Comparison of ENCODE assay signal across 1 cellular context in the genomic region with DNA sequence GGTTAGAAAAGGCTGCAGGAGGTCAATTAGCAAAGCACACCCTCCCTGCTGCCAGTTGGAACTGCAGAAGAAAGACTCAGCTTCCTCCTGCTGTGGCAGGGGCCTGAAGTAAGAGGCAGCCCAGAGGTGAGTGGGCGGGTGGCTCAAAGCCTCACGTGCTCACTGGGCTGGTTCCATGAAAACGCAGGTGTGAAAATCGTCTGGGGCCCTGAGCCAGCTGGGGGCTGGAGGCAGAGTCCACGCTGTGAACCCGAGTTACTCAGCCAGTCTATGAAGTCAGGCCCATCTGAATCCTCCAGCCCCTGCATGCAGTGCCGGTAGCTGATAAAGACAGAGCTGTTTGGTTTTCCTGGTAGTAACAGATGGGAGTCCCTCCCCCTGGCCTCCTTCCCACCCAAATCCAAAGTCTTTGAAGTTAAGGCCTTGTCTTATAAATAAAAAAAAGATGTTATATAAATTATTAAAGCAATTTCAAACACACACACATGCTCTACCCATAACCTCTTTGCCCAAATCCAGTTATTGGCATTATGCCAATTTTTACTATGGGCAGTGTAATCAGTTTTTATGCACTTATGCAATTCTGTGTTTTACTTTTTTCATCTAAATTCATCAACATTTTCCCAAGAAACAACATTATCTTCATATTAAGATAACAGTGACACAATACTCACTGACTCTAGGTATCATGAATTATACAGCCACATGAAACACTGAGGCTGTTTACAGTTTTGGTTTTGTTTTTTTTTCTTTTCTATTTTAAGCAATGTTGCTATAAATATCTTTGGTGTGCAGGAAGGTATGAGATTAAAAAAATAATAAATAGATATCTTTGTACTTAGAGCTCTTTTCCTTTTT.
TF ChIP-seq lines count a peak whose summit lies in the region.

No MANE protein-coding gene starts in this region.

TF ChIP-seq in GM12878, 131 proteins besides CTCF, POLR2A, EP300 and RAD21 (continued from another document and continues in another):
- TF ChIP-seq CUX1 (IDR thresholded peaks at IDR 0.05; ENCODE audit: insufficient replicate concordance, low read depth, low read length), result no peak
- no peak for TF ChIP-seq STAT3 (IDR thresholded peaks at IDR 0.05; ENCODE audit: low read depth, low read length)
- no peak for TF ChIP-seq FOS (IDR thresholded peaks at IDR 0.05; ENCODE audit: borderline replicate concordance, extremely low read depth, insufficient read length)
- TF ChIP-seq RAD51 (IDR thresholded peaks at IDR 0.05), result peak; percentile 93
- TF ChIP-seq SPI1 (IDR thresholded peaks at IDR 0.05; ENCODE audit: borderline replicate concordance, insufficient read depth, low read depth, low read length), result no peak
- no peak; the same call in 1 of the 2 replicates for TF ChIP-seq CREM (IDR thresholded peaks at IDR 0.05; ENCODE audit: low read depth)
- 0 out of 2 replicates have a peak, but pooled peaks have one; percentile 57 for TF ChIP-seq CBX5 (IDR thresholded peaks at IDR 0.05; ENCODE audit: low read depth)
- TF ChIP-seq CHD4 (IDR thresholded peaks at IDR 0.05), result no peak
- TF ChIP-seq MXI1 (IDR thresholded peaks at IDR 0.05; ENCODE audit: low read depth, low read length), result peak; percentile 66; the same call in 1 of the 2 replicates
- TF ChIP-seq MYB (IDR thresholded peaks at IDR 0.05; ENCODE audit: borderline replicate concordance, low read depth, low read length), result peak; percentile 31; the same call in 1 of the 2 replicates
- peak; percentile 88 for TF ChIP-seq USF1 (IDR thresholded peaks at IDR 0.05; ENCODE audit: borderline replicate concordance, extremely low read length, insufficient read depth, low read depth, low read length)
- TF ChIP-seq POU2F2 (IDR thresholded peaks at IDR 0.05; ENCODE audit: borderline replicate concordance, low read depth, low read length), result no peak; the same call in 1 of the 3 replicates
- peak; percentile 67 for TF ChIP-seq KLF5 (IDR thresholded peaks at IDR 0.05; ENCODE audit: partially characterized antibody)
- TF ChIP-seq, protein P1, sequence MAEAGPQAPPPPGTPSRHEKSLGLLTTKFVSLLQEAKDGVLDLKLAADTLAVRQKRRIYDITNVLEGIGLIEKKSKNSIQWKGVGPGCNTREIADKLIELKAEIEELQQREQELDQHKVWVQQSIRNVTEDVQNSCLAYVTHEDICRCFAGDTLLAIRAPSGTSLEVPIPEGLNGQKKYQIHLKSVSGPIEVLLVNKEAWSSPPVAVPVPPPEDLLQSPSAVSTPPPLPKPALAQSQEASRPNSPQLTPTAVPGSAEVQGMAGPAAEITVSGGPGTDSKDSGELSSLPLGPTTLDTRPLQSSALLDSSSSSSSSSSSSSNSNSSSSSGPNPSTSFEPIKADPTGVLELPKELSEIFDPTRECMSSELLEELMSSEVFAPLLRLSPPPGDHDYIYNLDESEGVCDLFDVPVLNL (IDR thresholded peaks at IDR 0.05; ENCODE audit: low read depth, low read length), result no peak
- no peak for TF ChIP-seq ETV6 (conservative IDR thresholded peaks at IDR 0.05 in 1 of 2, IDR thresholded peaks at IDR 0.05 in 1 of 2; ENCODE audit: borderline replicate concordance in 1 of 2, low read depth in 1 of 2)
- TF ChIP-seq HCFC1 (IDR thresholded peaks at IDR 0.05; ENCODE audit: low read length), result no peak
- TF ChIP-seq NR2F1 (conservative IDR thresholded peaks at IDR 0.05), result peak; percentile 92
- TF ChIP-seq ATF7 (IDR thresholded peaks at IDR 0.05; ENCODE audit: low read depth), result peak; percentile 78
- no peak for TF ChIP-seq MTA3 (IDR thresholded peaks at IDR 0.05; ENCODE audit: borderline replicate concordance, low read length)
- no peak for TF ChIP-seq SMAD5 (IDR thresholded peaks at IDR 0.05; ENCODE audit: low read depth)
- TF ChIP-seq ZNF622 (IDR thresholded peaks at IDR 0.05), result no peak
- no peak; the same call in 1 of the 2 replicates for TF ChIP-seq RCOR1 (conservative IDR thresholded peaks at IDR 0.05; ENCODE audit: low read depth, low read length)
- TF ChIP-seq CHD1 (IDR thresholded peaks at IDR 0.05; ENCODE audit: low read depth, low read length), result 0 out of 2 replicates have a peak, but pooled peaks have one; percentile 54
- no peak for TF ChIP-seq GABPA (IDR thresholded peaks at IDR 0.05; ENCODE audit: low read depth)
- TF ChIP-seq, protein P2, sequence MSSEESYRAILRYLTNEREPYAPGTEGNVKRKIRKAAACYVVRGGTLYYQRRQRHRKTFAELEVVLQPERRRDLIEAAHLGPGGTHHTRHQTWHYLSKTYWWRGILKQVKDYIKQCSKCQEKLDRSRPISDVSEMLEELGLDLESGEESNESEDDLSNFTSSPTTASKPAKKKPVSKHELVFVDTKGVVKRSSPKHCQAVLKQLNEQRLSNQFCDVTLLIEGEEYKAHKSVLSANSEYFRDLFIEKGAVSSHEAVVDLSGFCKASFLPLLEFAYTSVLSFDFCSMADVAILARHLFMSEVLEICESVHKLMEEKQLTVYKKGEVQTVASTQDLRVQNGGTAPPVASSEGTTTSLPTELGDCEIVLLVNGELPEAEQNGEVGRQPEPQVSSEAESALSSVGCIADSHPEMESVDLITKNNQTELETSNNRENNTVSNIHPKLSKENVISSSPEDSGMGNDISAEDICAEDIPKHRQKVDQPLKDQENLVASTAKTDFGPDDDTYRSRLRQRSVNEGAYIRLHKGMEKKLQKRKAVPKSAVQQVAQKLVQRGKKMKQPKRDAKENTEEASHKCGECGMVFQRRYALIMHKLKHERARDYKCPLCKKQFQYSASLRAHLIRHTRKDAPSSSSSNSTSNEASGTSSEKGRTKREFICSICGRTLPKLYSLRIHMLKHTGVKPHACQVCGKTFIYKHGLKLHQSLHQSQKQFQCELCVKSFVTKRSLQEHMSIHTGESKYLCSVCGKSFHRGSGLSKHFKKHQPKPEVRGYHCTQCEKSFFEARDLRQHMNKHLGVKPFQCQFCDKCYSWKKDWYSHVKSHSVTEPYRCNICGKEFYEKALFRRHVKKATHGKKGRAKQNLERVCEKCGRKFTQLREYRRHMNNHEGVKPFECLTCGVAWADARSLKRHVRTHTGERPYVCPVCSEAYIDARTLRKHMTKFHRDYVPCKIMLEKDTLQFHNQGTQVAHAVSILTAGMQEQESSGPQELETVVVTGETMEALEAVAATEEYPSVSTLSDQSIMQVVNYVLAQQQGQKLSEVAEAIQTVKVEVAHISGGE (CRISPR knock-in tag; IDR thresholded peaks at IDR 0.05), result no peak
- peak; percentile 62; the same call in 1 of the 2 replicates for TF ChIP-seq RUNX3 (IDR thresholded peaks at IDR 0.05; ENCODE audit: low read length)
- no peak for TF ChIP-seq TARDBP (IDR thresholded peaks at IDR 0.05; ENCODE audit: borderline replicate concordance)
- no peak for TF ChIP-seq CEBPZ (IDR thresholded peaks at IDR 0.05; ENCODE audit: low read depth, low read length)
- no peak for TF ChIP-seq NR2C2 (IDR thresholded peaks at IDR 0.05; ENCODE audit: borderline replicate concordance, control insufficient read depth, insufficient read length, low read depth)
- no peak; the same call in 1 of the 2 replicates for TF ChIP-seq LARP7 (IDR thresholded peaks at IDR 0.05)
- peak; percentile 87 for TF ChIP-seq EED (IDR thresholded peaks at IDR 0.05; ENCODE audit: low read depth)
- peak; percentile 75 for TF ChIP-seq TBL1XR1 (IDR thresholded peaks at IDR 0.05; ENCODE audit: low read depth, low read length)
- peak; percentile 61 for TF ChIP-seq SP1 (IDR thresholded peaks at IDR 0.05; ENCODE audit: low read depth, low read length)
- TF ChIP-seq BMI1 (IDR thresholded peaks at IDR 0.05; ENCODE audit: borderline replicate concordance), result no peak
- peak; percentile 96 for TF ChIP-seq TCF12 (IDR thresholded peaks at IDR 0.05; ENCODE audit: low read depth, low read length)
- TF ChIP-seq STAT1 (conservative IDR thresholded peaks at IDR 0.05), result 0 out of 2 replicates have a peak, but pooled peaks have one; percentile 58
- TF ChIP-seq FOXK2 (IDR thresholded peaks at IDR 0.05), result no peak
- TF ChIP-seq, protein P3, sequence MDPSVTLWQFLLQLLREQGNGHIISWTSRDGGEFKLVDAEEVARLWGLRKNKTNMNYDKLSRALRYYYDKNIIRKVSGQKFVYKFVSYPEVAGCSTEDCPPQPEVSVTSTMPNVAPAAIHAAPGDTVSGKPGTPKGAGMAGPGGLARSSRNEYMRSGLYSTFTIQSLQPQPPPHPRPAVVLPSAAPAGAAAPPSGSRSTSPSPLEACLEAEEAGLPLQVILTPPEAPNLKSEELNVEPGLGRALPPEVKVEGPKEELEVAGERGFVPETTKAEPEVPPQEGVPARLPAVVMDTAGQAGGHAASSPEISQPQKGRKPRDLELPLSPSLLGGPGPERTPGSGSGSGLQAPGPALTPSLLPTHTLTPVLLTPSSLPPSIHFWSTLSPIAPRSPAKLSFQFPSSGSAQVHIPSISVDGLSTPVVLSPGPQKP (IDR thresholded peaks at IDR 0.05; ENCODE audit: low read depth, low read length), result no peak
- TF ChIP-seq IKZF1 (conservative IDR thresholded peaks at IDR 0.05), result peak; percentile 97
- TF ChIP-seq CBFB (IDR thresholded peaks at IDR 0.05; ENCODE audit: low read depth), result no peak
- TF ChIP-seq MTA2 (IDR thresholded peaks at IDR 0.05; ENCODE audit: low read depth), result peak; percentile 79
- peak; percentile 48; the same call in 1 of the 2 replicates for TF ChIP-seq RB1 (IDR thresholded peaks at IDR 0.05; ENCODE audit: borderline replicate concordance)
